Comparison of ENCODE assay signal across 17 cellular contexts in genomic region chr5:158050401-158050800, GRCh38.
DNase-seq lines count a peak whose midpoint lies in the region; ATAC-seq and TF ChIP-seq lines count a peak whose summit lies in the region.
"Had no signal": no experiment of that assay in that cellular context is flagged by ENCODE, and none has a peak within 500 bp of the region (broad histone marks: within the 10 kb centered on the region; RNA-seq: fewer than 3 reads in every experiment).

No MANE protein-coding gene starts in this region.

- no peaks in the 10 kb centered on the region for H3K27me3 ChIP-seq in RWPE2 (ENCODE audit: insufficient read depth, poor library complexity, severe bottlenecking)

- no peaks in the 10 kb centered on the region for H3K9me3 ChIP-seq in RWPE2 (ENCODE audit: severe bottlenecking)
- H3K9me3 ChIP-seq: A549, SJSA1 had no signal

- H3K4me1 Mint-ChIP-seq in nephron: peaks cover 38% of the 10 kb centered on the region
- H3K4me1 Mint-ChIP-seq: B cell; CD4-positive, alpha-beta memory T cell had no signal

- H3K4me3 Mint-ChIP-seq in nephron: no peak overlapping the region
- H3K4me3 Mint-ChIP-seq: B cell; CD4-positive, alpha-beta memory T cell had no signal

- no peak for ATAC-seq in RWPE2 (ENCODE audit: low read depth)
- ATAC-seq in GM19324 (IDR thresholded peaks at IDR 0.05; ENCODE audit: low FRiP score, unreplicated experiment): no peak
- no peak for ATAC-seq in Right ventricle myocardium inferior

- no peaks in the 10 kb centered on the region for H3K9me3 Mint-ChIP-seq in nephron

- peaks cover 38% of the 10 kb centered on the region for H3K4me1 ChIP-seq in RWPE2 (ENCODE audit: insufficient read depth, poor library complexity, severe bottlenecking)
- H3K4me1 ChIP-seq: A549 had no signal

- intact Hi-C loops in Right ventricle myocardium inferior (cut with DNase I): no loop called here

- no peaks in the 10 kb centered on the region for H3K36me3 ChIP-seq in RWPE2 (ENCODE audit: low read depth)
- H3K36me3 ChIP-seq: SJSA1 had no signal

- no peaks in the 10 kb centered on the region for H3K27me3 Mint-ChIP-seq in nephron (ENCODE audit: low read depth)

- TF ChIP-seq CTCF in AG10803 (conservative IDR thresholded peaks at IDR 0.05; ENCODE audit: low read length) (no peak), RWPE2 (IDR thresholded peaks at IDR 0.05; ENCODE audit: poor library complexity, severe bottlenecking) (no peak), nephron (IDR thresholded peaks at IDR 0.05; ENCODE audit: unreplicated experiment in 3 of 3) (no peak)

- H3K27ac Mint-ChIP-seq in nephron: peak overlapping the region; percentile 15 to 43 (median 34)
- H3K27ac Mint-ChIP-seq: B cell; CD4-positive, alpha-beta memory T cell had no signal

- no peak overlapping the region for H3K4me3 ChIP-seq in AG10803 (ENCODE audit: low read length)
- H3K4me3 ChIP-seq in RWPE2 (ENCODE audit: severe bottlenecking): no peak overlapping the region
- H3K4me3 ChIP-seq: A549, SJSA1 had no signal

- H3K27ac ChIP-seq in RWPE2 (ENCODE audit: poor library complexity, severe bottlenecking): peak overlapping the region; percentile 65
- peak overlapping the region; percentile 41 for H3K27ac ChIP-seq in epithelial cell of prostate
- H3K27ac ChIP-seq: A549, SJSA1 had no signal

- DNase-seq in AG10803 (ENCODE audit: low read depth) (peak; percentile 32), RWPE2 (ENCODE audit: low spot score) (no peak), epithelial cell of prostate (ENCODE audit: low read depth, low spot score) (no peak), NCI-H2029 (lab: John Stamatoyannopoulos, UW) (no peak), H4 (ENCODE audit: low spot score) (no peak), Right ventricle myocardium inferior (ENCODE audit: missing footprints) (no peak)
- DNase-seq: CD4-positive, alpha-beta memory T cell; DND-41; Karpas-422; MM.1S; NCI-H2081; NCI-H526 had no signal

- H3K36me3 Mint-ChIP-seq in nephron (ENCODE audit: low read depth): no peaks in the 10 kb centered on the region
- H3K36me3 Mint-ChIP-seq: CD4-positive, alpha-beta memory T cell had no signal
